In the genomic region with DNA sequence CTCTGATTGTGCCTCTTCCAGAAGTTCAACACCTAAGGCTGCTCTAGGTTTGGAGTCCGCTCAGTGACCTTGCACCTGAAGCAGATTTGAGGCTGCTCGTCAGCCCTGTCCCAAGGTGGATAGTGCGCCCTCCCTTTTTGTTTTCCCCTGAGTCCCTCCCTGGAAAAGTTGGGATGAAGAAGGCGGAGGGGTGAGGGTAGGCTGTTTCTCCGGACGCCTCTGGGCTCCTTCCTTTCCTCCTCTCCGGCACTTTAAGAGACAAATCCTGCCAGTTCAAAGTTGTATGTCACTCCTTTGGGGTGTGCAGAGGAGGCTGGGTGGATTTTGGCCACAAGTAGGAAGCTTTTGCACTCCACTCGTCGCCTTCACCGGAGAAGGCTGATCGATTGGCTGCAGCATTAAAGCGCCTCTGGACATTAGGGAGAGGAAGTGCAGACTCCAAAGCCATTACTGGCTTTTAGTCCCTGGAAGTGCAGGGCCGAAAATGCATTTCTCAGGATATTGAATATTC, we compare ENCODE assay signal across 9 cellular contexts.
A peak's percentile ranks its signal among the peaks of the same experiment; 100 is the strongest.
DNase-seq lines count a peak whose midpoint lies in the region; ATAC-seq and TF ChIP-seq lines count a peak whose summit lies in the region.
"Had no signal": no experiment of that assay in that cellular context is flagged by ENCODE, and none has a peak within 500 bp of the region (broad histone marks: within the 10 kb centered on the region; RNA-seq: fewer than 3 reads in every experiment).

No MANE protein-coding gene starts in this region.

- H3K27ac Mint-ChIP-seq in natural killer cell (no peak overlapping the region), naive B cell (no peak overlapping the region)
- no peak overlapping the region for H3K27ac Mint-ChIP-seq in natural killer cell treated with Interleukin-12 subunit alpha and Interleukin-12 subunit beta and Interleukin-15 and Interleukin-18, amount 100 ng/mL, for 72 hours
- no peak overlapping the region for H3K27ac Mint-ChIP-seq in T-helper 2 cell treated with Interferon-gamma antibody and Interleukin-4, amounts not matched to agents 5 μg/mL and 100 μg/mL, for 36 hours
- H3K27ac Mint-ChIP-seq: activated T-helper 1 cell treated with anti-CD3 and anti-CD28 coated beads, Interleukin-12 subunit alpha, Interleukin-12 subunit beta, Interleukin-2, Interleukin-4 antibody, amounts not matched to agents 30 ng/mL and 10 ng/mL and 1 ng/mL, durations not matched to agents 14 hours and 24 hours and 36 hours had no signal

- H3K4me1 ChIP-seq in vagina: peaks cover 15% of the 10 kb centered on the region

- no peak for TF ChIP-seq POLR2A in vagina (IDR thresholded peaks at IDR 0.05)

- H3K9me3 Mint-ChIP-seq in natural killer cell: no peaks in the 10 kb centered on the region
- H3K9me3 Mint-ChIP-seq in natural killer cell treated with Interleukin-12 subunit alpha and Interleukin-12 subunit beta and Interleukin-15 and Interleukin-18, amount 100 ng/mL, for 72 hours: no peaks in the 10 kb centered on the region
- H3K9me3 Mint-ChIP-seq in naive B cell: no peaks in the 10 kb centered on the region
- no peaks in the 10 kb centered on the region for H3K9me3 Mint-ChIP-seq in T-helper 2 cell treated with Interferon-gamma antibody and Interleukin-4, amounts not matched to agents 5 μg/mL and 100 μg/mL, for 36 hours
- H3K9me3 Mint-ChIP-seq: activated T-helper 1 cell treated with anti-CD3 and anti-CD28 coated beads, Interleukin-12 subunit alpha, Interleukin-12 subunit beta, Interleukin-2, Interleukin-4 antibody, amounts not matched to agents 30 ng/mL and 10 ng/mL and 1 ng/mL, durations not matched to agents 14 hours and 24 hours and 36 hours had no signal

- ATAC-seq in natural killer cell (no peak), naive B cell (ENCODE audit: low read depth in 2 of 2) (no peak)
- no peak for ATAC-seq in natural killer cell treated with Interleukin-12 subunit alpha and Interleukin-12 subunit beta and Interleukin-15 and Interleukin-18, amount 100 ng/mL, for 72 hours

- peak overlapping the region; percentile 95 for H3K27ac ChIP-seq in vagina

- H3K9me3 ChIP-seq in vagina: no peaks in the 10 kb centered on the region

- no peak for TF ChIP-seq CTCF in natural killer cell (IDR thresholded peaks at IDR 0.05)
- TF ChIP-seq CTCF in vagina (IDR thresholded peaks at IDR 0.05): no peak

- H3K4me3 Mint-ChIP-seq in natural killer cell (peak overlapping the region; percentile 45), naive B cell (peak overlapping the region; percentile 56 to 81 (median 67))
- no peak overlapping the region for H3K4me3 Mint-ChIP-seq in natural killer cell treated with Interleukin-12 subunit alpha and Interleukin-12 subunit beta and Interleukin-15 and Interleukin-18, amount 100 ng/mL, for 72 hours
- no peak overlapping the region for H3K4me3 Mint-ChIP-seq in T-helper 2 cell treated with Interferon-gamma antibody and Interleukin-4, amounts not matched to agents 5 μg/mL and 100 μg/mL, for 36 hours
- H3K4me3 Mint-ChIP-seq: activated T-helper 1 cell treated with anti-CD3 and anti-CD28 coated beads, Interleukin-12 subunit alpha, Interleukin-12 subunit beta, Interleukin-2, Interleukin-4 antibody, amounts not matched to agents 30 ng/mL and 10 ng/mL and 1 ng/mL, durations not matched to agents 14 hours and 24 hours and 36 hours had no signal

- peaks cover 27 to 49% of the 10 kb centered on the region in 2 donors for H3K27me3 Mint-ChIP-seq in natural killer cell (ENCODE audit: low read depth in 2 of 2)
- peaks cover 30 to 44% of the 10 kb centered on the region in 2 donors for H3K27me3 Mint-ChIP-seq in natural killer cell treated with Interleukin-12 subunit alpha and Interleukin-12 subunit beta and Interleukin-15 and Interleukin-18, amount 100 ng/mL, for 72 hours
- peaks cover 51 to 70% (median 56%) of the 10 kb centered on the region in 3 donors for H3K27me3 Mint-ChIP-seq in naive B cell
- peaks cover 43% of the 10 kb centered on the region for H3K27me3 Mint-ChIP-seq in T-helper 2 cell treated with Interferon-gamma antibody and Interleukin-4, amounts not matched to agents 5 μg/mL and 100 μg/mL, for 36 hours (ENCODE audit: low read depth)

- DNase-seq in natural killer cell (no peak), foreskin melanocyte (peak; percentile 55), naive B cell (no peak), vagina (ENCODE audit: extremely low spot score in 2 of 2) (no peak), hypothalamus (lab: John Stamatoyannopoulos, UW) (no peak), C1 segment of cervical spinal cord (lab: John Stamatoyannopoulos, UW) (no peak)
- no peak for DNase-seq in natural killer cell treated with Interleukin-12 subunit alpha and Interleukin-12 subunit beta and Interleukin-15 and Interleukin-18, amount 100 ng/mL, for 72 hours (ENCODE audit: low spot score)
- no peak for DNase-seq in T-helper 2 cell treated with Interferon-gamma antibody and Interleukin-4, amounts not matched to agents 5 μg/mL and 100 μg/mL, for 36 hours (ENCODE audit: low spot score)

- H3K36me3 Mint-ChIP-seq in natural killer cell (no peaks in the 10 kb centered on the region), naive B cell (no peaks in the 10 kb centered on the region)
- no peaks in the 10 kb centered on the region for H3K36me3 Mint-ChIP-seq in natural killer cell treated with Interleukin-12 subunit alpha and Interleukin-12 subunit beta and Interleukin-15 and Interleukin-18, amount 100 ng/mL, for 72 hours
- no peaks in the 10 kb centered on the region for H3K36me3 Mint-ChIP-seq in T-helper 2 cell treated with Interferon-gamma antibody and Interleukin-4, amounts not matched to agents 5 μg/mL and 100 μg/mL, for 36 hours (ENCODE audit: low read depth)

- intact Hi-C loops in natural killer cell (cut with micrococcal nuclease): no loop called here
- intact Hi-C loops in vagina (cut with DNase I): no loop called here

- H3K4me1 Mint-ChIP-seq in natural killer cell (peaks cover 0 to 5% of the 10 kb centered on the region in 2 donors), naive B cell (peaks cover 5 to 21% (median 12%) of the 10 kb centered on the region in 3 donors)
- peaks cover 0 to 4% of the 10 kb centered on the region in 2 donors for H3K4me1 Mint-ChIP-seq in natural killer cell treated with Interleukin-12 subunit alpha and Interleukin-12 subunit beta and Interleukin-15 and Interleukin-18, amount 100 ng/mL, for 72 hours (ENCODE audit: low read depth in 2 of 2)
- H3K4me1 Mint-ChIP-seq in T-helper 2 cell treated with Interferon-gamma antibody and Interleukin-4, amounts not matched to agents 5 μg/mL and 100 μg/mL, for 36 hours (ENCODE audit: low read depth): no peaks in the 10 kb centered on the region

- H3K36me3 ChIP-seq in vagina: no peaks in the 10 kb centered on the region

- H3K27me3 ChIP-seq in vagina: no peaks in the 10 kb centered on the region

- H3K4me3 ChIP-seq in vagina: peak overlapping the region; percentile 63 to 72

Comparison
In these comparisons a context has a peak if more than half of its experiments do, and no peak if none do; other contexts are left out.
1. H3K4me3 Mint-ChIP-seq: peak in natural killer cell (single experiment) and naive B cell (8 of 8); none in natural killer cell treated with Interleukin-12 subunit alpha and Interleukin-12 subunit beta and Interleukin-15 and Interleukin-18, amount 100 ng/mL, for 72 hours (single experiment) and T-helper 2 cell treated with Interferon-gamma antibody and Interleukin-4, amounts not matched to agents 5 μg/mL and 100 μg/mL, for 36 hours (single experiment).